ENCODE assay signal across 23 cellular contexts in the genomic region with DNA sequence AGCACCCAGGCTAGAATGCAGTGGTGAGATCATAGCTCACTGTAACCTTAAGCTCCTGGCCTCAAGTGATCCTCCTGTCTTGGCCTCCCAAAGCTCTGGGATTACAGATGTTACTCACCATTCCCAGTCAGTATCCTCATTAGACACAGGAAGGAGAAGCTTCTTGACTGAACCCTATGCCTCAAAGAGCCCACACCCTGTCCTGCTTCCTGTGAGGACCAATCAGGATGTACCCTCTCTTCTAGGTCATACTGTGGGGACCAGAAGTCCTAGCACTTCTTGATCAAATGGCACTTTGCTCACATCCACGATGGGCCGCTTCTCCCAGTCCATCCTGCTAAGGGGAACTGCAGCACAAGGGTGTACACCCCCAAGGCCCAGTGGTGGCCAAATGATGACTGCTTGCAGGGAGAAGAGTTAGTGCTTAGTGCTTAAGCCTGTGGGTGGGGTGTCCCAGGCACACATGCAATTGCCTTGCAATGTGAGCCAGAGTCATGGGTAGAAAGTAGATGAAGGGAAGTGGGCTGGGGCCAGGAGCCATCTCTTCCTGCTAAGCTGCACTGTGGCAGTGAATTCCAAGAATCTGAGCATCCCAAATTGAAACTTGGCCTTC. TPM values are rescaled to one million over a fixed set of nuclear protein-coding genes. Genes with fewer than 3 reads are reported as not detected.
"Had no signal": no experiment of that assay in that cellular context is flagged by ENCODE, and none has a peak within 500 bp of the region (broad histone marks: within the 10 kb centered on the region; RNA-seq: fewer than 3 reads in every experiment).

No MANE protein-coding gene starts in this region.

- ATAC-seq: foreskin keratinocyte; left lung; natural killer cell treated with Interleukin-12 subunit alpha and Interleukin-12 subunit beta and Interleukin-15 and Interleukin-18, amount 100 ng/mL, for 72 hours; right lobe of liver; stimulated activated effector memory CD8-positive, alpha-beta T cell treated with anti-CD3 and anti-CD28 coated beads, Interleukin-12 subunit alpha, Interleukin-12 subunit beta, amount 100 ng/mL, for 72 hours had no signal

- H3K27me3 ChIP-seq: foreskin keratinocyte, left lung, neural progenitor cell, right lobe of liver, transverse colon had no signal

- H3K36me3 ChIP-seq: left lung, neural progenitor cell, prostate gland, right lobe of liver, thoracic aorta, transverse colon had no signal

- H3K27ac ChIP-seq: foreskin keratinocyte, left lung, neural progenitor cell, parathyroid adenoma, prostate gland, right lobe of liver, thoracic aorta, transverse colon had no signal

- H2AFZ ChIP-seq: neural progenitor cell, parathyroid adenoma had no signal

- H3K4me1 Mint-ChIP-seq: stimulated activated effector memory CD8-positive, alpha-beta T cell treated with anti-CD3 and anti-CD28 coated beads, Interleukin-12 subunit alpha, Interleukin-12 subunit beta, amount 100 ng/mL, for 72 hours had no signal

- H3K27ac Mint-ChIP-seq: natural killer cell treated with Interleukin-12 subunit alpha and Interleukin-12 subunit beta and Interleukin-15 and Interleukin-18, amount 100 ng/mL, for 72 hours; neural progenitor cell; stimulated activated effector memory CD8-positive, alpha-beta T cell treated with anti-CD3 and anti-CD28 coated beads, Interleukin-12 subunit alpha, Interleukin-12 subunit beta, amount 100 ng/mL, for 72 hours; stimulated activated naive CD8-positive, alpha-beta T cell treated with anti-CD3 and anti-CD28 coated beads, Interleukin-15, Interleukin-2, amounts not matched to agents 100 ng/mL and 50 ng/mL, for 24 hours had no signal

- H3K36me3 Mint-ChIP-seq: natural killer cell treated with Interleukin-12 subunit alpha and Interleukin-12 subunit beta and Interleukin-15 and Interleukin-18, amount 100 ng/mL, for 72 hours; neural progenitor cell; stimulated activated effector memory CD8-positive, alpha-beta T cell treated with anti-CD3 and anti-CD28 coated beads, Interleukin-12 subunit alpha, Interleukin-12 subunit beta, amount 100 ng/mL, for 72 hours had no signal

- H3K9me3 Mint-ChIP-seq: natural killer cell treated with Interleukin-12 subunit alpha and Interleukin-12 subunit beta and Interleukin-15 and Interleukin-18, amount 100 ng/mL, for 72 hours; neural progenitor cell; stimulated activated effector memory CD8-positive, alpha-beta T cell treated with anti-CD3 and anti-CD28 coated beads, Interleukin-12 subunit alpha, Interleukin-12 subunit beta, amount 100 ng/mL, for 72 hours; stimulated activated naive CD8-positive, alpha-beta T cell treated with anti-CD3 and anti-CD28 coated beads, Interleukin-15, Interleukin-2, amounts not matched to agents 100 ng/mL and 50 ng/mL, for 24 hours had no signal

- H3K4me3 ChIP-seq: left lung, lung, neural progenitor cell, prostate gland, right lobe of liver, thoracic aorta, transverse colon had no signal

- H3K4me2 ChIP-seq: neural progenitor cell had no signal

- H3K27me3 Mint-ChIP-seq: stimulated activated naive CD8-positive, alpha-beta T cell treated with anti-CD3 and anti-CD28 coated beads, Interleukin-15, Interleukin-2, amounts not matched to agents 100 ng/mL and 50 ng/mL, for 24 hours had no signal

- H3K4me1 ChIP-seq: foreskin keratinocyte, neural progenitor cell, parathyroid adenoma, prostate gland, right lobe of liver had no signal

- H3K9me3 ChIP-seq: left lung, prostate gland, right lobe of liver, thoracic aorta, transverse colon had no signal

- H3K9ac ChIP-seq: neural progenitor cell, parathyroid adenoma had no signal

- DNase-seq: cerebellar nuclear complex; dermis blood vessel endothelial cell; foreskin keratinocyte; head of caudate nucleus; hypothalamus; left lung; mesenchymal stem cell; midbrain; occipital lobe; retina; right lobe of liver; stimulated activated CD4-positive, alpha-beta T cell treated with anti-CD3 and anti-CD28 coated beads, Interleukin-4, amount 100 ng/mL, for 1 hour; stimulated activated CD8-positive, alpha-beta memory T cell treated with anti-CD3 and anti-CD28 coated beads, Interleukin-4, amount 100 ng/mL, for 48 hours; substantia nigra; transverse colon had no signal

- H3K4me3 Mint-ChIP-seq: natural killer cell treated with Interleukin-12 subunit alpha and Interleukin-12 subunit beta and Interleukin-15 and Interleukin-18, amount 100 ng/mL, for 72 hours; neural progenitor cell; stimulated activated effector memory CD8-positive, alpha-beta T cell treated with anti-CD3 and anti-CD28 coated beads, Interleukin-12 subunit alpha, Interleukin-12 subunit beta, amount 100 ng/mL, for 72 hours; stimulated activated naive CD8-positive, alpha-beta T cell treated with anti-CD3 and anti-CD28 coated beads, Interleukin-15, Interleukin-2, amounts not matched to agents 100 ng/mL and 50 ng/mL, for 24 hours had no signal

RNA-seq across cellular contexts. Expression of gene CD34, which starts 9.8 kb away (rescaled TPM):
- total RNA-seq: natural killer cell treated with Interleukin-12 subunit alpha and Interleukin-12 subunit beta and Interleukin-15 and Interleukin-18, amount 100 ng/mL, for 72 hours had no signal
